23 cellular contexts compared by ENCODE assay signal in the genomic region with DNA sequence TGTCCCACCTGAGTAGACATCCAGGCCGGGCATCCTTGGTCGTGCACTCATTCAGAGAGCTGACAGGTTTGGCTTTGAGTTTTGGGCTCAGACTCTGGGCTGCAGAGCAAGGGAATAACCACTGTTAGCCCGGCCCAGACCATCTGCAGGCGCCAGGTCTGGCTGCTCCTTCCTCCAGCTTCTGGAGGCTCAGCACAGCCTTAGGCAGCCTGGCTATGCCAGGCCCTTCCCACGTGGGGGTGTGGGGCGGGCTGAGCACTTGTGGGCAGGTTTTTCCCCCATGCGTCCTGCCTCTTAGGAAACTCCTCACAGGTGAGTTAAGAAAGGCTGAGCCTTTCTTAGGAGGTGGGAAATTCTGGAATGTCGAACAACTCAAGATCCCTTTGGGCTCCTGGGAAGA. TPM values are rescaled to one million over a fixed set of nuclear protein-coding genes. Genes with fewer than 3 reads are reported as not detected.
A peak's percentile ranks its signal among the peaks of the same experiment; 100 is the strongest.
DNase-seq lines count a peak whose midpoint lies in the region; ATAC-seq and TF ChIP-seq lines count a peak whose summit lies in the region.
"Had no signal": no experiment of that assay in that cellular context is flagged by ENCODE, and none has a peak within 500 bp of the region (broad histone marks: within the 10 kb centered on the region; RNA-seq: fewer than 3 reads in every experiment).

No MANE protein-coding gene starts in this region.

- WGBS in right cardiac atrium, result 65% methylated on average over 8 of the region's 8 CpGs
- WGBS in lung, 2 donors, result 57 to 76% methylated on average over 8 of the region's 8 CpGs

- DNase-seq in cardiac muscle cell (ENCODE audit: low read depth in 1 of 2, low spot score in 1 of 2), result no peak
- DNase-seq in right cardiac atrium, result no peak
- DNase-seq in cerebellum (ENCODE audit: low spot score), result peak; percentile 55
- peak; percentile 67 for DNase-seq in lung (ENCODE audit: low spot score)
- DNase-seq in glomerular visceral epithelial cell (ENCODE audit: extremely low spot score), result no peak
- DNase-seq in Kasumi-1 (lab: John Stamatoyannopoulos, UW), result no peak
- no peak for DNase-seq in MV-4-11 (lab: John Stamatoyannopoulos, UW)
- DNase-seq: 8988T; AML-193; effector memory CD8-positive, alpha-beta T cell; IMR-90; left cardiac atrium; midbrain; NCI-H2081; OCI-M1; SHP77 treated with DMSO at 0.1 percent for 48 hours; stimulated activated CD4-positive, alpha-beta T cell treated with anti-CD3 and anti-CD28 coated beads, Interleukin-1b, Interleukin-23, amount 100 ng/mL, for 48 hours; T-cell; testis had no signal

- intact Hi-C loops in right cardiac atrium (cut with DNase I), result no loop called here

- ATAC-seq in right cardiac atrium (no peak), lung (ENCODE audit: insufficient read depth, low FRiP score) (peak; percentile 25), GM21786 (IDR thresholded peaks at IDR 0.05; ENCODE audit: unreplicated experiment) (no peak)
- ATAC-seq: effector memory CD8-positive, alpha-beta T cell; natural killer cell treated with Interleukin-12 subunit alpha and Interleukin-12 subunit beta and Interleukin-15 and Interleukin-18, amount 100 ng/mL, for 72 hours; stimulated activated effector memory CD8-positive, alpha-beta T cell treated with anti-CD3 and anti-CD28 coated beads, Interleukin-12 subunit alpha, Interleukin-12 subunit beta, amount 100 ng/mL, for 72 hours had no signal

- H3K27me3 ChIP-seq in cardiac muscle cell, result no peaks in the 10 kb centered on the region
- no peaks in the 10 kb centered on the region for H3K27me3 ChIP-seq in right cardiac atrium (ENCODE audit: control insufficient read depth, insufficient read depth)
- H3K27me3 ChIP-seq in lung (ENCODE audit: control insufficient read depth, insufficient read depth), result no peaks in the 10 kb centered on the region
- H3K27me3 ChIP-seq: testis had no signal

- H3K36me3 ChIP-seq in cardiac muscle cell (peaks cover 7% of the 10 kb centered on the region), lung (ENCODE audit: control insufficient read depth in 2 of 2, insufficient read depth in 2 of 2, low read length in 2 of 2) (peaks cover 0 to 41% of the 10 kb centered on the region in 2 donors)

- no peaks in the 10 kb centered on the region for H3K9me3 ChIP-seq in cardiac muscle cell (ENCODE audit: low read depth)
- H3K9me3 ChIP-seq in right cardiac atrium (ENCODE audit: control insufficient read depth, low read length), result no peaks in the 10 kb centered on the region
- H3K9me3 ChIP-seq in lung (ENCODE audit: control insufficient read depth in 2 of 2, insufficient read depth in 1 of 2, low read length in 1 of 2), result no peaks in the 10 kb centered on the region
- H3K9me3 ChIP-seq: testis had no signal

- H3K4me1 ChIP-seq in cardiac muscle cell (ENCODE audit: low read depth) (no peaks in the 10 kb centered on the region), right cardiac atrium (ENCODE audit: control insufficient read depth, insufficient read depth, low read length) (no peaks in the 10 kb centered on the region), lung (ENCODE audit: control insufficient read depth in 2 of 2, insufficient read depth in 2 of 2, low read length in 2 of 2) (peaks cover 0 to 2% of the 10 kb centered on the region in 2 donors)
- H3K4me1 ChIP-seq: parathyroid adenoma, testis had no signal

- TF ChIP-seq CTCF in cardiac muscle cell (IDR thresholded peaks at IDR 0.05; ENCODE audit: low read depth, low read length) (no peak), lung (IDR thresholded peaks at IDR 0.05; ENCODE audit: control extremely low read depth, extremely low read depth) (no peak)

- H3K4me3 ChIP-seq in cardiac muscle cell (no peak overlapping the region), right cardiac atrium (ENCODE audit: low read length) (no peak overlapping the region), lung (no peak overlapping the region)
- H3K4me3 ChIP-seq: testis had no signal

- peak overlapping the region; percentile 36 for H3K27ac ChIP-seq in cardiac muscle cell
- H3K27ac ChIP-seq in right cardiac atrium (ENCODE audit: low read length), result no peak overlapping the region
- peak overlapping the region in 1 of 2 donors; percentile 8 for H3K27ac ChIP-seq in lung (ENCODE audit: low read depth in 1 of 2, low read length in 1 of 2)
- H3K27ac ChIP-seq: parathyroid adenoma, testis had no signal

RNA-seq across cellular contexts. Expression of gene PLA2G4B, which starts 11.2 kb away (rescaled TPM):
- 11.8 and 20.1 TPM in 2 replicates for total RNA-seq in cardiac muscle cell
- 29.1 and 32.3 TPM in 2 replicates for polyA plus RNA-seq in cardiac muscle cell
- 1 to 10 TPM; 1.8 to 7.1 (median 5.8) TPM for total RNA-seq in right cardiac atrium
- 3.9 TPM for polyA plus RNA-seq in right cardiac atrium
- total RNA-seq in cerebellum, result 7.5 TPM
- total RNA-seq in lung, result 10 to 100 TPM in 1 of 2 donors, 1 to 10 TPM in 1; 8.4 to 12.8 TPM
- 10 to 100 TPM in 1 of 2 donors, 1 to 10 TPM in 1; 5.7 to 13.0 TPM for polyA plus RNA-seq in lung

RNA-seq across cellular contexts. Expression of gene JMJD7, which starts 22.0 kb away (rescaled TPM):
- 22.8 and 29.4 TPM in 2 replicates for total RNA-seq in cardiac muscle cell
- 17.4 and 27.6 TPM in 2 replicates for polyA plus RNA-seq in cardiac muscle cell
- 10 to 100 TPM in 3 of 4 donors, 1 to 10 TPM in 1; 8.5 to 17.2 (median 16.2) TPM for total RNA-seq in right cardiac atrium
- polyA plus RNA-seq in right cardiac atrium, result 16.5 TPM
- 1.6 TPM for total RNA-seq in cerebellum
- 10 to 100 TPM; 13.2 to 28.1 TPM for total RNA-seq in lung
- 10 to 100 TPM; 16.6 to 26.0 TPM for polyA plus RNA-seq in lung

RNA-seq across cellular contexts. Expression of gene SPTBN5, which starts 44.0 kb away (rescaled TPM):
- total RNA-seq in cardiac muscle cell, result 2.1 and 3.0 TPM in 2 replicates
- 0.62 and 0.70 TPM in 2 replicates for polyA plus RNA-seq in cardiac muscle cell
- 1 to 10 TPM; 1.7 to 4.3 (median 3.8) TPM for total RNA-seq in right cardiac atrium
- 2.3 TPM for polyA plus RNA-seq in right cardiac atrium
- total RNA-seq in cerebellum, result 1.3 TPM
- total RNA-seq in lung, result 1 to 10 TPM; 1.6 to 2.0 TPM
- 1 to 10 TPM; 1.8 to 3.5 TPM for polyA plus RNA-seq in lung

Comparison
In these comparisons a context has a peak if more than half of its experiments do, and no peak if none do; other contexts are left out.
1. DNase-seq: peak in cerebellum (single experiment) and lung (single experiment); none in cardiac muscle cell (0 of 2), right cardiac atrium (0 of 3), glomerular visceral epithelial cell (single experiment), Kasumi-1 (0 of 2) and MV-4-11 (single experiment).